16 cellular contexts compared by ENCODE assay signal in the genomic region with DNA sequence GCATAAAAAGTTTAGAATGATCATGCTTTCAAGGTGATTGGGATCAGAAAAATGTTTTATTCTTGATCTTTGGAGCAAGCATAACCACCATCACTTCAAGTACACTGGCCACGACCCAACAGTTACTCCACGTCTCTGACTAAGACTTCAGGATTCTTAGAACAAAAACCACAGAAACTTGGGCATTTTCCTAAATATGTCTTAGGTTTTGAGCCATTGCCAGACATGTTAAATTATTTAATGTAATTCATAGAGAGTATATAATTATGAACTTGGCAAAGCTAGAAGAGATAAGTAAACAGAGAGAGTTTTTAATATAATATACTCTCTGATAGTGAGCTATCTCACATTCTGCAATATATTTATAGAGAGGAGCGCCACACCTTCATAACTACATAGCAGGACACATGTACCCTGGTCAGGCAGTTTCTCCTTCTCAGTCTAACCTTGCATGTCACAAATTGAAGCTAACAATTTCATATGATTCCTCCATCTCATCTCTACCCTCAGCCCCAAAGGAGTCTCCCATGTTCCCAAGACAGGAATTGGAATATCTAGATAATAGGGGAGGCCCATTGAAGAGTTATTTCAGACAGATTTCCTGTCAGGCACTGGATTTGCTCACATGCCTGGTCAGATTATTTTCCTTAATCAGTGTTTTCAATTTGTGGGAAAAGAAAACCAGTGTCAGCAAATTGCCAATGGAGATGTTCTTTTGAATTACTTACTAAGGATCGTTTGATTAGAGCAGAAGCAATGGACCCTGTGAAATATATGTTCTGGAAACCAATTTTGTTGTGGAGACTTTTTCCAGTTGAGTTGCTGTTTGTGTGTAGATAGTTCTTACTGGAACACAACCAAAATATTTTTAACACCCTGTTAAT.
DNase-seq lines count a peak whose midpoint lies in the region; ATAC-seq and FAIRE-seq lines count a peak whose summit lies in the region.
"Had no signal": no experiment of that assay in that cellular context is flagged by ENCODE, and none has a peak within 500 bp of the region (broad histone marks: within the 10 kb centered on the region; RNA-seq: fewer than 3 reads in every experiment).

No MANE protein-coding gene starts in this region.

- peak in 2 of 3 donors; percentile 46 to 70 for DNase-seq in right cardiac atrium
- no peak for DNase-seq in cardiac septum (ENCODE audit: low spot score)
- peak; percentile 65 for DNase-seq in amniotic stem cell (lab: John Stamatoyannopoulos, UW)
- peak; percentile 76 for DNase-seq in glomerular visceral epithelial cell (ENCODE audit: extremely low spot score)
- peak; percentile 57 for DNase-seq in urothelium cell line (ENCODE audit: low spot score)
- DNase-seq in NCI-H1694 (lab: John Stamatoyannopoulos, UW): no peak
- no peak for DNase-seq in immature natural killer cell
- DNase-seq: activated CD4-positive, alpha-beta memory T cell treated with anti-CD3 and anti-CD28 coated beads for 36 hours; activated naive CD4-positive, alpha-beta T cell treated with Interleukin-2 at 50 U/mL for 16 hours; AML-193; mesendoderm; NCI-H1092 treated with DMSO at 0.1 percent for 48 hours; NK-92 treated with Interleukin-12 subunit alpha and Interleukin-12 subunit beta, amount 100 ng/mL, for 24 hours had no signal

- no peaks in the 10 kb centered on the region for H3K9me3 Mint-ChIP-seq in immature natural killer cell
- H3K9me3 Mint-ChIP-seq: activated CD4-positive, alpha-beta memory T cell treated with anti-CD3 and anti-CD28 coated beads for 36 hours; dendritic cell treated with granulocyte-macrophage colony-stimulating factor and Interleukin-4, amounts not matched to agents 40 ng/mL and 50 ng/mL, for 4 days had no signal

- H3K4me1 ChIP-seq in right cardiac atrium (ENCODE audit: control insufficient read depth, insufficient read depth, low read length): no peaks in the 10 kb centered on the region

- WGBS in right cardiac atrium: 61% methylated on average over 4 of the region's 4 CpGs

- ATAC-seq in right cardiac atrium (peak; percentile 45 to 50), GM19035 (IDR thresholded peaks at IDR 0.05; ENCODE audit: unreplicated experiment) (no peak)

- H3K36me3 Mint-ChIP-seq in immature natural killer cell: no peaks in the 10 kb centered on the region
- H3K36me3 Mint-ChIP-seq: activated CD4-positive, alpha-beta memory T cell treated with anti-CD3 and anti-CD28 coated beads for 36 hours had no signal

- peaks cover 0 to 7% (median 0%) of the 10 kb centered on the region in 3 donors for H3K27me3 Mint-ChIP-seq in immature natural killer cell (ENCODE audit: low read depth in 3 of 3)
- H3K27me3 Mint-ChIP-seq: dendritic cell treated with granulocyte-macrophage colony-stimulating factor and Interleukin-4, amounts not matched to agents 40 ng/mL and 50 ng/mL, for 4 days had no signal

- H3K4me3 ChIP-seq in right cardiac atrium (ENCODE audit: low read length): no peak overlapping the region
- H3K4me3 ChIP-seq: heart left ventricle had no signal

- H3K27ac ChIP-seq in right cardiac atrium (ENCODE audit: low read length): no peak overlapping the region

- FAIRE-seq in urothelium cell line (lab: Jason Lieb, UNC): no peak

- no peaks in the 10 kb centered on the region for H3K9me3 ChIP-seq in right cardiac atrium (ENCODE audit: control insufficient read depth, low read length)
- H3K9me3 ChIP-seq: heart left ventricle had no signal

- H3K27ac Mint-ChIP-seq in immature natural killer cell: no peak overlapping the region
- H3K27ac Mint-ChIP-seq: activated CD4-positive, alpha-beta memory T cell treated with anti-CD3 and anti-CD28 coated beads for 36 hours; dendritic cell treated with granulocyte-macrophage colony-stimulating factor and Interleukin-4, amounts not matched to agents 40 ng/mL and 50 ng/mL, for 4 days had no signal

- H3K4me1 Mint-ChIP-seq in immature natural killer cell: no peaks in the 10 kb centered on the region

- H3K4me3 Mint-ChIP-seq in immature natural killer cell: no peak overlapping the region
- H3K4me3 Mint-ChIP-seq: activated CD4-positive, alpha-beta memory T cell treated with anti-CD3 and anti-CD28 coated beads for 36 hours; dendritic cell treated with granulocyte-macrophage colony-stimulating factor and Interleukin-4, amounts not matched to agents 40 ng/mL and 50 ng/mL, for 4 days had no signal

- intact Hi-C loops in right cardiac atrium (cut with DNase I) (no loop called here), cardiac septum (cut with DNase I) (no loop called here)

- H3K27me3 ChIP-seq in right cardiac atrium (ENCODE audit: control insufficient read depth, insufficient read depth): no peaks in the 10 kb centered on the region
- H3K27me3 ChIP-seq: heart left ventricle had no signal

Comparison
In these comparisons a context has a peak if more than half of its experiments do, and no peak if none do; other contexts are left out.
1. DNase-seq: peak in right cardiac atrium (2 of 3), amniotic stem cell (single experiment), glomerular visceral epithelial cell (single experiment) and urothelium cell line (single experiment); none in cardiac septum (single experiment), NCI-H1694 (single experiment) and immature natural killer cell (0 of 3).